In the genomic region with DNA sequence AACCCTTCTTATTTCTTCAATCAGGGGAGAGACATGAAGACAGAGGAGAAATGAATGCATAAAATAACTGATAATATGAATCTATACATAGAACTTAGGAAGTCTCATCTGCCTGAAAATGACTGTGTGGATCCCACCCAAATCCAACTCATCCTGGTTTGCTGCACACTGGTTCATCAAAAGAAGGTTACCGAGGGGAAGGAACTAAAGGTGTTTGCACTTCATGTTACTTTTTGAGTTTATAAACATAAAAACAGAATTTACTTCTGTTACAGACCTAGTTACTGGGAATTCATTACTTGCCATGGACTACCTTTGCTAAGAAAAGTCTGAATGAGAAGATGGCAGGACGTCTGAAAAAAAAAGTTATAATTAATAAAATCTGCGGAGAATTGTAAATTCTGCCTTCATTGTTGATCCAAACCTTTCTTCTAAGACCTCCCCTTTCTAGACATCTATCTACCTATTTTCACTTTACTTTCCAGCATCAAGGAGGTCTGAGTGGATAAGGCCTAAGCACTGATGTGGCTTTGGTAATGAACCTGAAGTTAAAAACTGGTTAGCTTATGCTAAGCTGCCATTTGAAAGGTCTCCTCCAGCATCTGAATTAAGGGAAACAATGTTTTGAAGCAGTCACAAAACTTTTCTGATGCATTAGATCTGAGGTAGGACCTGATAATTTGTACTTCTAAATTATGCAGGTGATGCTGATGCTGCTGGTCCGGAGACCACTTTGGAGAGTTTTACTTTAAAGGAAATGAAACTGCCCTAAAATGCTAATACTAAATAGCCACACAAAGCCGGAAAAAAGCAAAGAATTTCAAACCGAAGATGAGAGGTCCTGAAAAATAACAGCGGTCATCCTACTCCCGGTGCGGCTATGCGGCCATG, we compare ENCODE assay signal across 8 cellular contexts.
DNase-seq lines count a peak whose midpoint lies in the region; ATAC-seq and TF ChIP-seq lines count a peak whose summit lies in the region.

No MANE protein-coding gene starts in this region.

- POLR2A ChIA-PET in CD4-positive, alpha-beta memory T cell (lab: Charles Lee; ENCODE audit: partially characterized antibody): interaction anchor here (0.8 to 27.3 kb wide), 16 partner anchors 13 to 1719 kb away, joined by 3 to 2476 read pairs (median 34); a partner anchor contains a TSS

- intact Hi-C loops in CD4-positive, alpha-beta memory T cell (cut with micrococcal nuclease): no loop called here
- intact Hi-C loops in lower lobe of right lung (cut with DNase I): no loop called here

- peak overlapping the region; percentile 86 to 99 (median 98) for H3K27ac Mint-ChIP-seq in CD4-positive, alpha-beta memory T cell
- H3K27ac Mint-ChIP-seq in HFFc6: peak overlapping the region; percentile 99

- DNase-seq in CD4-positive, alpha-beta memory T cell: peak in 1 of 5 donors; percentile 31
- DNase-seq in HFFc6: no peak
- no peak for DNase-seq in lower lobe of right lung
- DNase-seq in putamen (ENCODE audit: low spot score): no peak
- no peak for DNase-seq in inferior parietal cortex (ENCODE audit: extremely low spot score)
- DNase-seq in AG08395 (ENCODE audit: low spot score): no peak

- H3K4me3 Mint-ChIP-seq in CD4-positive, alpha-beta memory T cell: peak overlapping the region; percentile 89 to 98 (median 95)
- peak overlapping the region; percentile 97 for H3K4me3 Mint-ChIP-seq in HFFc6

- H3K4me3 ChIP-seq in CD4-positive, alpha-beta memory T cell (ENCODE audit: low read length in 2 of 2): peak overlapping the region; percentile 48 to 89
- peak overlapping the region; percentile 65 for H3K4me3 ChIP-seq in lower lobe of right lung

- no peaks in the 10 kb centered on the region for H3K36me3 ChIP-seq in CD4-positive, alpha-beta memory T cell (ENCODE audit: insufficient read depth, low read length)
- no peaks in the 10 kb centered on the region for H3K36me3 ChIP-seq in lower lobe of right lung

- CTCF ChIA-PET in CD4-positive, alpha-beta memory T cell (lab: Charles Lee; ENCODE audit: partially characterized antibody): interaction anchor here (1.1 to 2.6 kb wide), 4 partner anchors 10 to 47 kb away, joined by 5 to 16 read pairs (median 8); a partner anchor contains a TSS

- no peaks in the 10 kb centered on the region for H3K9me3 ChIP-seq in CD4-positive, alpha-beta memory T cell (ENCODE audit: control insufficient read depth in 1 of 2, low read length in 2 of 2)
- no peaks in the 10 kb centered on the region for H3K9me3 ChIP-seq in lower lobe of right lung

- H3K27me3 Mint-ChIP-seq in CD4-positive, alpha-beta memory T cell: no peaks in the 10 kb centered on the region
- H3K27me3 Mint-ChIP-seq in HFFc6 (ENCODE audit: insufficient read depth): peaks cover 2% of the 10 kb centered on the region

- ATAC-seq in lower lobe of right lung (no peak), GM19035 (IDR thresholded peaks at IDR 0.05; ENCODE audit: unreplicated experiment) (no peak)

- peaks cover 34 to 56% (median 41%) of the 10 kb centered on the region in 4 donors for H3K4me1 Mint-ChIP-seq in CD4-positive, alpha-beta memory T cell
- H3K4me1 Mint-ChIP-seq in HFFc6 (ENCODE audit: low read depth): peaks cover 40% of the 10 kb centered on the region

- WGBS in adipose tissue, 3 donors: 20 to 42% (median 21%) methylated on average over 10 of the region's 10 CpGs

- H3K9me3 Mint-ChIP-seq in CD4-positive, alpha-beta memory T cell: peaks cover 0 to 4% (median 0%) of the 10 kb centered on the region in 8 donors
- no peaks in the 10 kb centered on the region for H3K9me3 Mint-ChIP-seq in HFFc6

- peaks cover 0 to 11% of the 10 kb centered on the region in 2 donors for H3K36me3 Mint-ChIP-seq in CD4-positive, alpha-beta memory T cell
- H3K36me3 Mint-ChIP-seq in HFFc6 (ENCODE audit: low read depth): no peaks in the 10 kb centered on the region

- TF ChIP-seq CTCF in HFFc6 (IDR thresholded peaks at IDR 0.05) (no peak), lower lobe of right lung (IDR thresholded peaks at IDR 0.05) (no peak)

- peaks cover 44% of the 10 kb centered on the region for H3K4me1 ChIP-seq in CD4-positive, alpha-beta memory T cell (ENCODE audit: insufficient read depth, low read length)
- peaks cover 20% of the 10 kb centered on the region for H3K4me1 ChIP-seq in lower lobe of right lung

- H3K27ac ChIP-seq in CD4-positive, alpha-beta memory T cell (ENCODE audit: low read depth, low read length): peak overlapping the region; percentile 95
- H3K27ac ChIP-seq in adipose tissue (ENCODE audit: low read depth, low read length) (peak overlapping the region; percentile 63), lower lobe of right lung (peak overlapping the region; percentile 98)

- no peaks in the 10 kb centered on the region for H3K27me3 ChIP-seq in CD4-positive, alpha-beta memory T cell (ENCODE audit: insufficient read depth, low read length)
- H3K27me3 ChIP-seq in lower lobe of right lung (ENCODE audit: low read depth): no peaks in the 10 kb centered on the region
